In genomic region chr10:79437111-79437814, GRCh38 we compare ENCODE assay signal across 14 cellular contexts. TPM values are rescaled to one million over a fixed set of nuclear protein-coding genes. Genes with fewer than 3 reads are reported as not detected.
DNase-seq lines count a peak whose midpoint lies in the region; TF ChIP-seq lines count a peak whose summit lies in the region.
"Had no signal": no experiment of that assay in that cellular context is flagged by ENCODE, and none has a peak within 500 bp of the region (broad histone marks: within the 10 kb centered on the region; RNA-seq: fewer than 3 reads in every experiment).

No MANE protein-coding gene starts in this region.

- H3K36me3 ChIP-seq in right atrium auricular region: peaks cover 3% of the 10 kb centered on the region
- peaks cover 0 to 33% (median 2%) of the 10 kb centered on the region in 6 donors for H3K36me3 ChIP-seq in spleen
- H3K36me3 ChIP-seq in Caco-2 (ENCODE audit: control insufficient read depth, insufficient read depth, low read length): no peaks in the 10 kb centered on the region

- H3K4me3 Mint-ChIP-seq in Caco-2 (ENCODE audit: unreplicated experiment): no peak overlapping the region
- H3K4me3 Mint-ChIP-seq: activated CD4-positive, alpha-beta T cell treated with anti-CD3 and anti-CD28 coated beads, Interleukin-2, amount 10 ng/mL, durations not matched to agents 7 days and 5 days; naive B cell; T-helper 1 cell treated with Interleukin-12 subunit alpha and Interleukin-12 subunit beta and Interleukin-4 antibody, amounts not matched to agents 30 μg/mL and 1 μg/mL, for 36 hours had no signal

- no peaks in the 10 kb centered on the region for H3K27me3 ChIP-seq in right atrium auricular region
- H3K27me3 ChIP-seq in spleen (replicated peaks in 1 of 7): no peaks in the 10 kb centered on the region
- no peaks in the 10 kb centered on the region for H3K27me3 ChIP-seq in Caco-2 (replicated peaks; ENCODE audit: control insufficient read depth, insufficient read depth, low read length)

- H3K9me3 Mint-ChIP-seq in Caco-2 (ENCODE audit: unreplicated experiment): no peaks in the 10 kb centered on the region
- H3K9me3 Mint-ChIP-seq: activated CD4-positive, alpha-beta T cell treated with anti-CD3 and anti-CD28 coated beads, Interleukin-2, amount 10 ng/mL, durations not matched to agents 7 days and 5 days; activated T-helper 2 cell treated with anti-CD3 and anti-CD28 coated beads, Interferon-gamma antibody, Interleukin-2, Interleukin-4, amounts not matched to agents 10 μg/mL and 5 μg/mL and 100 μg/mL, durations not matched to agents 14 hours and 24 hours and 36 hours; naive B cell; T-helper 1 cell treated with Interleukin-12 subunit alpha and Interleukin-12 subunit beta and Interleukin-4 antibody, amounts not matched to agents 30 μg/mL and 1 μg/mL, for 36 hours had no signal

- BruUV-seq in Caco-2 (replicated peaks; lab: Mats Ljungman, UMichigan): no TSS peak

- H3K9me3 ChIP-seq in right atrium auricular region (no peaks in the 10 kb centered on the region), spleen (no peaks in the 10 kb centered on the region), Caco-2 (no peaks in the 10 kb centered on the region)

- no peaks in the 10 kb centered on the region for H3K27me3 Mint-ChIP-seq in Caco-2 (ENCODE audit: insufficient read depth, unreplicated experiment)

- intact Hi-C loops in spleen (cut with DNase I; ENCODE audit: low total_unique reads): no loop called here
- intact Hi-C loops in Caco-2 (cut with micrococcal nuclease; ENCODE audit: unreplicated experiment): no loop called here

- H3K4me1 ChIP-seq in right atrium auricular region: peaks cover 0 to 100% of the 10 kb centered on the region in 2 donors
- peaks cover 4 to 74% (median 37%) of the 10 kb centered on the region in 6 donors for H3K4me1 ChIP-seq in spleen
- no peaks in the 10 kb centered on the region for H3K4me1 ChIP-seq in Caco-2

- H3K36me3 Mint-ChIP-seq in Caco-2 (ENCODE audit: insufficient read depth, unreplicated experiment): no peaks in the 10 kb centered on the region
- H3K36me3 Mint-ChIP-seq: naive B cell had no signal

- no peaks in the 10 kb centered on the region for H3K4me1 Mint-ChIP-seq in Caco-2 (ENCODE audit: low read depth, unreplicated experiment)
- H3K4me1 Mint-ChIP-seq: naive B cell had no signal

- no peak overlapping the region for H3K4me3 ChIP-seq in right atrium auricular region
- H3K4me3 ChIP-seq in spleen: no peak overlapping the region
- no peak overlapping the region for H3K4me3 ChIP-seq in Caco-2 (ENCODE audit: low read depth, low read length)

- 84 to 92% (median 91%) methylated on average over 12 of the region's 12 CpGs for WGBS in spleen, 5 donors

- peak overlapping the region; percentile 75 for H3K27ac ChIP-seq in angular gyrus (ENCODE audit: low read depth, low read length)
- peak overlapping the region; percentile 84 to 93 for H3K27ac ChIP-seq in right atrium auricular region
- peak overlapping the region in 2 of 8 donors; percentile 21 to 38 for H3K27ac ChIP-seq in spleen

- DNase-seq in ELR (ENCODE audit: low read depth) (peak; percentile 65), right atrium auricular region (ENCODE audit: low spot score) (no peak), spleen (peak; percentile 27), SKM-1 (lab: John Stamatoyannopoulos, UW; ENCODE audit: unreplicated experiment) (no peak), NCI-H146 treated with DMSO at 0.1 percent for 48 hours (lab: John Stamatoyannopoulos, UW; ENCODE audit: unreplicated experiment) (no peak), Caco-2 (no peak), NCI-H1436 treated with DMSO at 0.1 percent for 48 hours (lab: John Stamatoyannopoulos, UW) (no peak)
- DNase-seq: activated CD4-positive, alpha-beta T cell treated with anti-CD3 and anti-CD28 coated beads, Interleukin-2, amount 10 ng/mL, durations not matched to agents 7 days and 5 days; KG1; naive B cell; NCI-H2081 had no signal

- TF ChIP-seq CTCF in right atrium auricular region (IDR thresholded peaks at IDR 0.05): no peak
- TF ChIP-seq CTCF in spleen (IDR thresholded peaks at IDR 0.05 in 8 of 11, conservative IDR thresholded peaks at IDR 0.05 in 3 of 11): no peak
- TF ChIP-seq CTCF in Caco-2 (IDR thresholded peaks at IDR 0.05; ENCODE audit: insufficient read depth in 1 of 2, low read depth in 1 of 2, low read length in 1 of 2, severe bottlenecking in 1 of 2, unreplicated experiment in 1 of 2): no peak

- CTCF ChIA-PET in Caco-2 (lab: Charles Lee): no interaction called here

- TF ChIP-seq POLR2A in spleen (IDR thresholded peaks at IDR 0.05): no peak

- POLR2A ChIA-PET in Caco-2 (lab: Charles Lee): no interaction called here

- H3K27ac Mint-ChIP-seq in Caco-2 (ENCODE audit: unreplicated experiment): no peak overlapping the region
- H3K27ac Mint-ChIP-seq: activated CD4-positive, alpha-beta T cell treated with anti-CD3 and anti-CD28 coated beads, Interleukin-2, amount 10 ng/mL, durations not matched to agents 7 days and 5 days; activated T-helper 2 cell treated with anti-CD3 and anti-CD28 coated beads, Interferon-gamma antibody, Interleukin-2, Interleukin-4, amounts not matched to agents 10 μg/mL and 5 μg/mL and 100 μg/mL, durations not matched to agents 14 hours and 24 hours and 36 hours; T-helper 1 cell treated with Interleukin-12 subunit alpha and Interleukin-12 subunit beta and Interleukin-4 antibody, amounts not matched to agents 30 μg/mL and 1 μg/mL, for 36 hours had no signal

RNA-seq across cellular contexts. Expression of gene ZCCHC24, which starts 8.2 kb away (rescaled TPM):
- total RNA-seq in right atrium auricular region: 10 to 100 TPM; 45.6 to 85.9 TPM
- total RNA-seq in spleen: 10 to 100 TPM; 12.6 to 34.1 (median 27.1) TPM
- 10 to 100 TPM in 1 of 3 donors, 1 to 10 TPM in 2; 4.9 to 11.8 (median 5.8) TPM for polyA plus RNA-seq in spleen
- 2.5 and 3.1 TPM in 2 replicates for total RNA-seq in Caco-2 (2022)

Comparison
In these comparisons a context has a peak if more than half of its experiments do, and no peak if none do; other contexts are left out.
1. DNase-seq: peak in ELR (single experiment) and spleen (single experiment); none in right atrium auricular region (single experiment), SKM-1 (single experiment), NCI-H146 treated with DMSO at 0.1 percent for 48 hours (single experiment), Caco-2 (0 of 2) and NCI-H1436 treated with DMSO at 0.1 percent for 48 hours (single experiment).